ENCODE assay signal across 8 cellular contexts in genomic region chr1:228139931-228140723, GRCh38.
DNase-seq lines count a peak whose midpoint lies in the region; ATAC-seq and FAIRE-seq lines count a peak whose summit lies in the region.

Gene GUK1, plus strand, starts transcription at chr1:228140279. Its CDS starts 24 bp downstream, at chr1:228140303.

- no peaks in the 10 kb centered on the region for H3K27me3 Mint-ChIP-seq in effector memory CD8-positive, alpha-beta T cell

- DNase-seq in COR-L47 (lab: John Stamatoyannopoulos, UW) (peak; percentile 99), HTR-8/SVneo (ENCODE audit: insufficient read length, low spot score) (peak; percentile 95), NOMO-1 treated with DMSO at 0.1 percent for 48 hours (lab: John Stamatoyannopoulos, UW; ENCODE audit: unreplicated experiment) (peak; percentile 100), medulla oblongata (ENCODE audit: extremely low spot score) (peak; percentile 97)
- DNase-seq in activated CD8-positive, alpha-beta memory T cell treated with anti-CD3 and anti-CD28 coated beads for 4 hours (ENCODE audit: low read depth in 2 of 2): peak; percentile 100
- DNase-seq in effector memory CD8-positive, alpha-beta T cell: peak; percentile 100
- peak; percentile 100 for DNase-seq in stimulated activated CD8-positive, alpha-beta memory T cell treated with anti-CD3 and anti-CD28 coated beads, Interleukin-12 subunit alpha, Interleukin-12 subunit beta, amount 100 ng/mL, for 1 hour (ENCODE audit: low read depth)

- peak; percentile 100 for FAIRE-seq in HTR-8/SVneo (lab: Jason Lieb, UNC)

- peaks cover 33% of the 10 kb centered on the region for H3K36me3 Mint-ChIP-seq in effector memory CD8-positive, alpha-beta T cell (ENCODE audit: insufficient read depth)

- H3K4me3 Mint-ChIP-seq in effector memory CD8-positive, alpha-beta T cell: peak within 1 kb of the TSS; percentile 95 to 97

- no peaks in the 10 kb centered on the region for H3K9me3 Mint-ChIP-seq in effector memory CD8-positive, alpha-beta T cell

- peaks cover 53 to 55% of the 10 kb centered on the region in 2 donors for H3K4me1 Mint-ChIP-seq in effector memory CD8-positive, alpha-beta T cell (ENCODE audit: low read depth in 2 of 2)

- peak within 1 kb of the TSS; percentile 95 to 98 for H3K27ac Mint-ChIP-seq in effector memory CD8-positive, alpha-beta T cell

- ATAC-seq in GM21367 (IDR thresholded peaks at IDR 0.05; ENCODE audit: unreplicated experiment): peak; percentile 88
- peak; percentile 79 for ATAC-seq in effector memory CD8-positive, alpha-beta T cell (replicated peaks)

Comparison
In these comparisons a context has a peak if more than half of its experiments do, and no peak if none do; other contexts are left out.
1. Peak in every context shown above with its lines: DNase-seq and ATAC-seq.